In genomic region chr7:158256091-158256816, GRCh38 we compare ENCODE assay signal across 27 cellular contexts.
DNase-seq lines count a peak whose midpoint lies in the region; ATAC-seq, FAIRE-seq and TF ChIP-seq lines count a peak whose summit lies in the region.
"Had no signal": no experiment of that assay in that cellular context is flagged by ENCODE, and none has a peak within 500 bp of the region (broad histone marks: within the 10 kb centered on the region; RNA-seq: fewer than 3 reads in every experiment).

No MANE protein-coding gene starts in this region.

- H3K36me3 ChIP-seq in right lobe of liver (no peaks in the 10 kb centered on the region), HepG2 (replicated peaks in 1 of 2; ENCODE audit: control insufficient read depth in 1 of 2, insufficient read depth in 2 of 2, low read length in 2 of 2) (no peaks in the 10 kb centered on the region), lower lobe of right lung (no peaks in the 10 kb centered on the region), spleen (no peaks in the 10 kb centered on the region), stomach (no peaks in the 10 kb centered on the region)
- H3K36me3 ChIP-seq: BE2C, SJCRH30 had no signal

- H3K9ac ChIP-seq in HepG2 (ENCODE audit: insufficient read depth, low read depth, low read length), result no peak overlapping the region

- no peak for TF ChIP-seq RAD21 in HepG2 (CRISPR knock-in tag; IDR thresholded peaks at IDR 0.05)

- H3K9me3 ChIP-seq in right lobe of liver, result no peaks in the 10 kb centered on the region
- H3K9me3 ChIP-seq in HepG2 (ENCODE audit: low read length), result no peaks in the 10 kb centered on the region
- no peaks in the 10 kb centered on the region for H3K9me3 ChIP-seq in lower lobe of right lung
- H3K9me3 ChIP-seq in spleen, result peaks cover 0 to 25% (median 0%) of the 10 kb centered on the region in 8 donors
- peaks cover 0 to 3% (median 0%) of the 10 kb centered on the region in 4 donors for H3K9me3 ChIP-seq in stomach
- H3K9me3 ChIP-seq: BE2C, SJCRH30 had no signal

- H3K27me3 ChIP-seq in right lobe of liver (no peaks in the 10 kb centered on the region), HepG2 (ENCODE audit: control insufficient read depth in 1 of 2, insufficient read depth in 2 of 2, low read length in 2 of 2) (no peaks in the 10 kb centered on the region), lower lobe of right lung (ENCODE audit: low read depth) (no peaks in the 10 kb centered on the region), spleen (replicated peaks in 1 of 7) (peaks cover 0 to 33% (median 0%) of the 10 kb centered on the region in 7 donors), stomach (no peaks in the 10 kb centered on the region)
- H3K27me3 ChIP-seq: BE2C had no signal

- H3K27ac ChIP-seq in right lobe of liver (no peak overlapping the region), HepG2 (ENCODE audit: extremely low read length, insufficient read depth, low read length) (no peak overlapping the region), lower lobe of right lung (no peak overlapping the region), spleen (no peak overlapping the region), stomach (no peak overlapping the region)
- H3K27ac ChIP-seq: SJCRH30 had no signal

- H3K4me1 ChIP-seq in right lobe of liver (no peaks in the 10 kb centered on the region), HepG2 (ENCODE audit: insufficient read depth, low read length) (no peaks in the 10 kb centered on the region), lower lobe of right lung (no peaks in the 10 kb centered on the region), spleen (no peaks in the 10 kb centered on the region), stomach (no peaks in the 10 kb centered on the region)
- H3K4me1 ChIP-seq: BE2C, SJCRH30 had no signal

- no peak for FAIRE-seq in HepG2 (lab: Jason Lieb, UNC)
- FAIRE-seq: GM12892, GM19239, H1, HTR-8/SVneo had no signal

- DNase-seq in right lobe of liver (peak in 2 of 3 donors; percentile 23 to 32), HepG2 (ENCODE audit: low spot score) (no peak), lower lobe of right lung (peak; percentile 25), spleen (peak; percentile 43), stomach (no peak), AML-193 (lab: John Stamatoyannopoulos, UW) (no peak)
- no peak for DNase-seq in stimulated activated naive CD4-positive, alpha-beta T cell (lab: John Stamatoyannopoulos, UW)
- DNase-seq: BE2C; Calu3; DND-41; HCEC 1CT; KBM-7; MV-4-11; NCI-H1105; NCI-H1436 treated with DMSO at 0.1 percent for 48 hours; NCI-H187 treated with DMSO at 0.1 percent for 48 hours; NCI-H2171 treated with DMSO at 0.1 percent for 48 hours; NCI-H345; NCI-H524; NCI-H774; NK-92 treated with Interleukin-12 subunit alpha and Interleukin-12 subunit beta, amount 100 ng/mL, for 24 hours; PC-3; SJCRH30 had no signal

- H4K20me1 ChIP-seq in HepG2 (ENCODE audit: insufficient read depth, low read length), result peaks cover 25% of the 10 kb centered on the region; the same call in 1 of the 2 replicates

- POLR2A ChIA-PET in HepG2 (lab: Yijun Ruan, JAX), result no interaction called here

- no peaks in the 10 kb centered on the region for H3K79me2 ChIP-seq in HepG2 (ENCODE audit: insufficient read depth, low read length)

- TF ChIP-seq POLR2A in right lobe of liver (IDR thresholded peaks at IDR 0.05) (no peak), HepG2 (IDR thresholded peaks at IDR 0.05; ENCODE audit: insufficient read depth in 1 of 2, low read depth in 2 of 2, low read length in 2 of 2) (no peak), spleen (IDR thresholded peaks at IDR 0.05) (no peak), stomach (IDR thresholded peaks at IDR 0.05) (no peak)

- no peak overlapping the region for H3K4me2 ChIP-seq in HepG2 (ENCODE audit: low read depth, low read length)

- in situ Hi-C loops in HepG2 (cut with HindIII; ENCODE audit: extremely low pct_ligation_motif_present, low pct_unique_long_range_greater_than_20kb), result no loop called here

- CTCF ChIA-PET in HepG2 (lab: Yijun Ruan, JAX; ENCODE audit: low intra/inter-chr PET ratio, low total read pairs), result no interaction called here

- no TSS peak for BruUV-seq in HepG2 (replicated peaks; lab: Mats Ljungman, UMichigan)

- WGBS in right lobe of liver (ENCODE audit: insufficient coverage, low coverage, low lambda C conversion rate, missing lambda C conversion rate), result 75% methylated on average over 10 of the region's 19 CpGs
- 88% methylated on average over 16 of the region's 19 CpGs for WGBS in HepG2 (ENCODE audit: low lambda C conversion rate)
- WGBS in spleen, 5 donors, result 84 to 88% (median 84%) methylated on average over 19 of the region's 19 CpGs
- 88 to 90% (median 89%) methylated on average over 18 to 19 of the region's 19 CpGs for WGBS in stomach, 5 donors

- intact Hi-C loops in right lobe of liver (cut with DNase I) (no loop called here), HepG2 (cut with micrococcal nuclease; ENCODE audit: unreplicated experiment) (no loop called here), lower lobe of right lung (cut with DNase I) (no loop called here), spleen (cut with DNase I; ENCODE audit: low total_unique reads) (no loop called here), stomach (cut with DNase I; ENCODE audit: low total_unique reads) (no loop called here)

- H3K4me3 ChIP-seq in right lobe of liver (no peak overlapping the region), HepG2 (replicated peaks in 1 of 3; ENCODE audit: insufficient read depth in 1 of 3, low read depth in 2 of 3, low read length in 3 of 3) (no peak overlapping the region), lower lobe of right lung (no peak overlapping the region), spleen (no peak overlapping the region), stomach (no peak overlapping the region)
- H3K4me3 ChIP-seq: SJCRH30 had no signal

- TF ChIP-seq CTCF in right lobe of liver (IDR thresholded peaks at IDR 0.05) (no peak), HepG2 (CRISPR knock-in tag; IDR thresholded peaks at IDR 0.05) (no peak), lower lobe of right lung (IDR thresholded peaks at IDR 0.05) (no peak), spleen (IDR thresholded peaks at IDR 0.05 in 8 of 11, conservative IDR thresholded peaks at IDR 0.05 in 3 of 11) (no peak), stomach (IDR thresholded peaks at IDR 0.05) (no peak)

- no peak overlapping the region for H2AFZ ChIP-seq in HepG2 (ENCODE audit: low read length)

- no peak for ATAC-seq in right lobe of liver
- ATAC-seq in HepG2, result no peak
- ATAC-seq in lower lobe of right lung, result no peak
- ATAC-seq: PC-3 had no signal

- TF ChIP-seq EP300 in HepG2 (IDR thresholded peaks at IDR 0.05; ENCODE audit: low read depth in 2 of 2, low read length in 2 of 2) (no peak), HepG2 (CRISPR knock-in tag; IDR thresholded peaks at IDR 0.05; ENCODE audit: borderline replicate concordance) (no peak), stomach (IDR thresholded peaks at IDR 0.05) (no peak)

TF ChIP-seq in HepG2, 621 proteins besides CTCF, POLR2A, EP300 and RAD21:
- TF ChIP-seq ZNF333 (CRISPR knock-in tag; IDR thresholded peaks at IDR 0.05; ENCODE audit: borderline replicate concordance) (no peak), MAFG (CRISPR knock-in tag; IDR thresholded peaks at IDR 0.05) (no peak), SMYD3 (CRISPR knock-in tag; IDR thresholded peaks at IDR 0.05) (no peak), ZNF256 (CRISPR knock-in tag; conservative IDR thresholded peaks at IDR 0.05) (no peak), ATF7 (IDR thresholded peaks at IDR 0.05) (no peak), ATF7 (CRISPR knock-in tag; IDR thresholded peaks at IDR 0.05) (no peak), ZNF136 (CRISPR knock-in tag; IDR thresholded peaks at IDR 0.05; ENCODE audit: low read depth) (no peak)

Comparison
In these comparisons a context has a peak if more than half of its experiments do, and no peak if none do; other contexts are left out.
1. DNase-seq: peak in right lobe of liver (2 of 3), lower lobe of right lung (single experiment) and spleen (single experiment); none in HepG2 (single experiment), stomach (single experiment), AML-193 (0 of 2) and stimulated activated naive CD4-positive, alpha-beta T cell (0 of 6).